In the genomic region with DNA sequence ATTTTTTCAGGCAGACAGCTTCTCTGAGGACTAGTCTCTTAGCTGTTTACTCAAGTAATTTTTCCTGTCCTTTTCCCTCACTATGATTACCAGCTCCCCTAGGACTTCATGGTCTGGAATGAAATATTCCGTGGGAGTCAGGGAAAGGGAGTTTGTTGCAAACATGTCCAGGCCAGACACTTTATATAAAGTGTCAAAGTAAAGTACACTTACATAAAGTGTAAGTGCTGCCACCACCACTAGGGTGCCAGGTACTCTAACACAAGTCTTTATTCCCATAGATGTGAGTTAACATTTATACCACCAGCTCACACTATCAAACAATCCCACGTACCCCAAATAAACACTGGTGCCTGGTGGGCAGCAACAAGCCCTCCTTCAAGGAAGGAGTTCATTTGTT, we compare ENCODE assay signal across 12 cellular contexts.
A peak's percentile ranks its signal among the peaks of the same experiment; 100 is the strongest.
DNase-seq lines count a peak whose midpoint lies in the region; ATAC-seq and TF ChIP-seq lines count a peak whose summit lies in the region.
"Had no signal": no experiment of that assay in that cellular context is flagged by ENCODE, and none has a peak within 500 bp of the region (broad histone marks: within the 10 kb centered on the region; RNA-seq: fewer than 3 reads in every experiment).

No MANE protein-coding gene starts in this region.

- H3K4ac ChIP-seq in IMR-90 (ENCODE audit: low read depth, low read length): no peak overlapping the region
- H3K4ac ChIP-seq in trophoblast cell (ENCODE audit: low read depth, low read length): no peak overlapping the region

- H3K79me1 ChIP-seq in IMR-90 (ENCODE audit: low read depth in 1 of 2, low read length in 2 of 2): no peaks in the 10 kb centered on the region
- no peaks in the 10 kb centered on the region for H3K79me1 ChIP-seq in trophoblast cell (ENCODE audit: low read length)

- WGBS in IMR-90 (ENCODE audit: extremely low coverage in 2 of 2, insufficient read length in 1 of 2), 2 experiments: no CpG with 5 or more reads among the region's 2 CpGs
- WGBS in trophoblast cell (ENCODE audit: extremely low coverage, insufficient coverage, insufficient read length): no CpG with 5 or more reads among the region's 2 CpGs

- H3K4me2 ChIP-seq in IMR-90 (ENCODE audit: low read depth, low read length): no peak overlapping the region
- peak overlapping the region; percentile 24 for H3K4me2 ChIP-seq in trophoblast cell (ENCODE audit: low read length)

- H2AFZ ChIP-seq in IMR-90 (replicated peaks; ENCODE audit: low read length, poor library complexity) (no peak overlapping the region), trophoblast cell (ENCODE audit: insufficient read depth, low read length, poor library complexity) (no peak overlapping the region)

- H4K91ac ChIP-seq in IMR-90 (ENCODE audit: insufficient read depth, low read depth, low read length): no peak overlapping the region
- H4K91ac ChIP-seq in trophoblast cell (ENCODE audit: low read depth, low read length): no peak overlapping the region

- H4K12ac ChIP-seq in trophoblast cell (ENCODE audit: low read depth, low read length): no peak overlapping the region

- no peak overlapping the region for H2BK120ac ChIP-seq in IMR-90 (ENCODE audit: low read depth, low read length)
- H2BK120ac ChIP-seq in trophoblast cell (ENCODE audit: insufficient read depth, low read length, poor library complexity): no peak overlapping the region

- H2AK5ac ChIP-seq in IMR-90 (ENCODE audit: low read depth, low read length): no peak overlapping the region
- H2AK5ac ChIP-seq in trophoblast cell (ENCODE audit: low read length): no peak overlapping the region

- TF ChIP-seq CTCF in IMR-90 (conservative IDR thresholded peaks at IDR 0.05; ENCODE audit: low read depth, low read length): 0 out of 2 replicates have a peak, but pooled peaks have one; percentile 16
- TF ChIP-seq CTCF in VCaP (conservative IDR thresholded peaks at IDR 0.05): 0 out of 2 replicates have a peak, but pooled peaks have one; percentile 10
- peak; percentile 28 for TF ChIP-seq CTCF in fibroblast of pulmonary artery (IDR thresholded peaks at IDR 0.05; ENCODE audit: low read length, missing control alignments)

- no peak for TF ChIP-seq RAD21 in IMR-90 (IDR thresholded peaks at IDR 0.05; ENCODE audit: low read length)

- no peak overlapping the region for H3K23ac ChIP-seq in IMR-90 (ENCODE audit: low read depth, low read length)
- no peak overlapping the region for H3K23ac ChIP-seq in trophoblast cell (ENCODE audit: low read length)

- no peak overlapping the region for H2BK15ac ChIP-seq in IMR-90 (ENCODE audit: low read depth, low read length)

- H3K27me3 ChIP-seq in IMR-90 (ENCODE audit: control insufficient read depth, insufficient read depth, low read length) (no peaks in the 10 kb centered on the region), trophoblast cell (ENCODE audit: insufficient read depth, low read length) (no peaks in the 10 kb centered on the region)
- H3K27me3 ChIP-seq: neutrophil had no signal

- CTCF ChIA-PET in IMR-90 (lab: Yijun Ruan, JAX): interaction anchor here (0.7 to 1.2 kb wide), 3 partner anchors 9 to 369 kb away, joined by 3 to 4 read pairs (median 3); no protein-coding TSS in a partner anchor

- in situ Hi-C loops in IMR-90 (cut with MboI; ENCODE audit: low sequenced_read_pairs): no loop called here
- in situ Hi-C loops in G401 (cut with HindIII; ENCODE audit: low sequenced_read_pairs): no loop called here

- H2BK20ac ChIP-seq in IMR-90 (ENCODE audit: low read depth, low read length): no peak overlapping the region

- no peak overlapping the region for H3K56ac ChIP-seq in IMR-90 (ENCODE audit: extremely low read depth, insufficient read depth, low read length)

- dilution Hi-C loops in IMR-90 (cut with HindIII; ENCODE audit: low sequenced_read_pairs, unreplicated experiment): no loop called here

- no peaks in the 10 kb centered on the region; the same call in 1 of the 2 replicates for H4K20me1 ChIP-seq in IMR-90 (ENCODE audit: insufficient read depth, low read length)

- POLR2A ChIA-PET in IMR-90 (lab: Charles Lee; ENCODE audit: unreplicated experiment): no interaction called here

- H2BK12ac ChIP-seq in trophoblast cell (ENCODE audit: low read length): no peak overlapping the region

- H3K14ac ChIP-seq in IMR-90 (replicated peaks; ENCODE audit: low read depth, low read length) (no peak overlapping the region), trophoblast cell (ENCODE audit: low read length) (no peak overlapping the region)

- H3K4me3 ChIP-seq in IMR-90 (ENCODE audit: insufficient read depth, low read depth, low read length): no peak overlapping the region
- no peak overlapping the region for H3K4me3 ChIP-seq in fibroblast of pulmonary artery (replicated peaks; ENCODE audit: low read depth, low read length)
- H3K4me3 ChIP-seq in trophoblast cell (ENCODE audit: low read depth, low read length): no peak overlapping the region

- no peaks in the 10 kb centered on the region for H3K9me1 ChIP-seq in IMR-90 (ENCODE audit: insufficient read depth, low read length)

- DNase-seq in IMR-90 (peak; percentile 14), fibroblast of pulmonary artery (ENCODE audit: low read depth) (peak; percentile 53), trophoblast cell (no peak), SKM-1 treated with dmso at 0.1 percent for 144 hours (lab: John Stamatoyannopoulos, UW; ENCODE audit: unreplicated experiment) (no peak), G401 (ENCODE audit: low spot score) (no peak), cerebellar cortex (ENCODE audit: low spot score) (no peak)
- DNase-seq: activated CD4-positive, CD25-positive, alpha-beta regulatory T cell treated with anti-CD3 and anti-CD28 coated beads, Interleukin-2, amount 50 U/mL, for 72 hours; effector CD8-positive, alpha-beta T cell; H7; NCI-H2081 had no signal

- H3K27ac ChIP-seq in IMR-90 (ENCODE audit: insufficient read depth, low read length): no peak overlapping the region
- H3K27ac ChIP-seq in VCaP: no peak overlapping the region
- no peak overlapping the region for H3K27ac ChIP-seq in trophoblast cell (ENCODE audit: low read depth, low read length)
- H3K27ac ChIP-seq: neutrophil had no signal

- H3K4me1 ChIP-seq in IMR-90 (ENCODE audit: control insufficient read depth, insufficient read depth, low read length): 0 out of 2 replicates have a peak, but pooled peaks cover 2% of the 10 kb centered on the region
- no peaks in the 10 kb centered on the region for H3K4me1 ChIP-seq in trophoblast cell (ENCODE audit: control insufficient read depth in 1 of 2, insufficient read depth in 2 of 2, low read length in 2 of 2)

- H3K9ac ChIP-seq in IMR-90 (ENCODE audit: low read depth, low read length): no peak overlapping the region
- no peak overlapping the region for H3K9ac ChIP-seq in trophoblast cell (ENCODE audit: low read length)

- no peak for TF ChIP-seq POLR2A in IMR-90 (IDR thresholded peaks at IDR 0.05; ENCODE audit: low read depth, low read length)

- intact Hi-C loops in IMR-90 (cut with micrococcal nuclease): loop anchor here (10.0 kb wide), 1 partner anchor 1730 kb away; a partner anchor contains a TSS

- peak; percentile 58 for ATAC-seq in IMR-90 (ENCODE audit: low read depth)

- no peaks in the 10 kb centered on the region for H3K79me2 ChIP-seq in trophoblast cell (ENCODE audit: control insufficient read depth, insufficient read depth, low read length, poor library complexity)

- no TSS peak for BruUV-seq in IMR-90 (replicated peaks; lab: Mats Ljungman, UMichigan)

- H3K18ac ChIP-seq in IMR-90 (ENCODE audit: low read depth, low read length): no peak overlapping the region
- no peak overlapping the region for H3K18ac ChIP-seq in trophoblast cell (ENCODE audit: low read length)

- H3K36me3 ChIP-seq in IMR-90 (ENCODE audit: control insufficient read depth, insufficient read depth, low read length) (peaks cover 1% of the 10 kb centered on the region; the same call in 1 of the 2 replicates), trophoblast cell (ENCODE audit: control insufficient read depth in 1 of 2, insufficient read depth in 2 of 2, low read length in 2 of 2) (no peaks in the 10 kb centered on the region)
- H3K36me3 ChIP-seq: neutrophil had no signal

- H4K5ac ChIP-seq in IMR-90 (ENCODE audit: low read depth, low read length): no peak overlapping the region

- no peak overlapping the region for H2AK9ac ChIP-seq in IMR-90 (replicated peaks; ENCODE audit: low read depth, low read length, poor library complexity)

- H2BK5ac ChIP-seq in IMR-90 (ENCODE audit: low read depth, low read length, poor library complexity, severe bottlenecking) (no peak overlapping the region), trophoblast cell (ENCODE audit: low read depth, low read length, poor library complexity) (no peak overlapping the region)

- no peaks in the 10 kb centered on the region for H3K9me3 ChIP-seq in IMR-90 (ENCODE audit: control insufficient read depth, insufficient read depth, low read length)
- no peaks in the 10 kb centered on the region for H3K9me3 ChIP-seq in trophoblast cell (ENCODE audit: insufficient read depth, low read depth, low read length)
- H3K9me3 ChIP-seq: neutrophil had no signal

- H4K8ac ChIP-seq in IMR-90 (ENCODE audit: low read depth in 2 of 2, low read length in 2 of 2): no peak overlapping the region
- H4K8ac ChIP-seq in trophoblast cell (ENCODE audit: low read depth, low read length): no peak overlapping the region

TF ChIP-seq in IMR-90, 13 proteins besides CTCF, POLR2A, EP300 and RAD21 (continues in another document):
- TF ChIP-seq CHD1 (IDR thresholded peaks at IDR 0.05; ENCODE audit: low read depth, low read length): no peak
- TF ChIP-seq MXI1 (IDR thresholded peaks at IDR 0.05; ENCODE audit: borderline replicate concordance, low read depth, low read length): no peak
- no peak for TF ChIP-seq MAZ (IDR thresholded peaks at IDR 0.05; ENCODE audit: borderline replicate concordance, low read depth, low read length)
- no peak for TF ChIP-seq CEBPB (IDR thresholded peaks at IDR 0.05; ENCODE audit: low read depth, low read length)
- TF ChIP-seq MAFK (IDR thresholded peaks at IDR 0.05; ENCODE audit: low read depth, low read length): no peak
- TF ChIP-seq, protein P1, sequence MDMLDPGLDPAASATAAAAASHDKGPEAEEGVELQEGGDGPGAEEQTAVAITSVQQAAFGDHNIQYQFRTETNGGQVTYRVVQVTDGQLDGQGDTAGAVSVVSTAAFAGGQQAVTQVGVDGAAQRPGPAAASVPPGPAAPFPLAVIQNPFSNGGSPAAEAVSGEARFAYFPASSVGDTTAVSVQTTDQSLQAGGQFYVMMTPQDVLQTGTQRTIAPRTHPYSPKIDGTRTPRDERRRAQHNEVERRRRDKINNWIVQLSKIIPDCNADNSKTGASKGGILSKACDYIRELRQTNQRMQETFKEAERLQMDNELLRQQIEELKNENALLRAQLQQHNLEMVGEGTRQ (IDR thresholded peaks at IDR 0.05; ENCODE audit: low read depth, low read length): no peak
- no peak for TF ChIP-seq FOS (IDR thresholded peaks at IDR 0.05; ENCODE audit: low read depth, low read length)
- TF ChIP-seq BHLHE40 (IDR thresholded peaks at IDR 0.05; ENCODE audit: low read depth, low read length): no peak
- TF ChIP-seq SMC3 (IDR thresholded peaks at IDR 0.05; ENCODE audit: low read depth, low read length): no peak
- no peak for TF ChIP-seq NFE2L2 (IDR thresholded peaks at IDR 0.05; ENCODE audit: low read depth, low read length)
- no peak for TF ChIP-seq RCOR1 (IDR thresholded peaks at IDR 0.05; ENCODE audit: insufficient replicate concordance, low read length)
- TF ChIP-seq RFX5 (IDR thresholded peaks at IDR 0.05; ENCODE audit: low read depth, low read length): no peak

Comparison
In these comparisons a context has a peak if more than half of its experiments do, and no peak if none do; other contexts are left out.
1. DNase-seq: peak in IMR-90 (single experiment) and fibroblast of pulmonary artery (single experiment); none in trophoblast cell (0 of 2), SKM-1 treated with dmso at 0.1 percent for 144 hours (single experiment), G401 (single experiment) and cerebellar cortex (single experiment).
2. Peak in every context shown above with its lines, with median percentiles within 50 percentile points of each other: CTCF ChIP-seq.